In the genomic region with DNA sequence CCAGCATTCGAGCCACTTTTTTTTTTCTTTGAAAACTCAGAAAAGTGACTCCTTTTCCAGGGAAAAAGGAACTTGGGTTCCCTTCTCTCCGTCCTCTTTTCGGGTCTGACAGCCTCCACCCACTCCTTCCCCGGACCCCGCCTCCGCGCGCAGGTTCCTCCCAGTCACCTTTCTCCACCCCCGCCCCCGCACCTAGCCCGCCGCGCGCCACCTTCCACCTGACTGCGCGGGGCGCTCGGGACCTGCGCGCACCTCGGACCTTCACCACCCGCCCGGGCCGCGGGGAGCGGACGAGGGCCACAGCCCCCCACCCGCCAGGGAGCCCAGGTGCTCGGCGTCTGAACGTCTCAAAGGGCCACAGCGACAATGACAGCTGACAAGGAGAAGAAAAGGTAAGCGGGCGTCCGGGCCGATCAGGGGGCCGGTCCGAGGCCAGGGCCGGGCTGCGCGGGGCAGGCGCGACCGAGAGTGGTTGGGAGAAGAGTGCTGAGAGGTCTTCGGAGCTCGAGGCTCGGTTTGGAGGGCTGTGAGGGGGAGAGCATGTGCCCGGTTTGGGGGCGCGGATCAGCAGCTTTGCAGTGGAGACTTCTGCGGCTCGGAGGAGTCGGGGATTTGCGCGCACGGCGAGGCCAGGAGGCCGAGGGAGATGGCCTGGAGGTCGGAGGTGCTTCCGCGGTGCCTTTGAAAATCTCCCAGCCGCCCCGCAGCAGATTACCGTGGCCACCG, we compare ENCODE assay signal across 8 cellular contexts. TPM values are rescaled to one million over a fixed set of nuclear protein-coding genes. Genes with fewer than 3 reads are reported as not detected.
DNase-seq lines count a peak whose midpoint lies in the region; ATAC-seq and TF ChIP-seq lines count a peak whose summit lies in the region.

No MANE protein-coding gene starts in this region.

- peak overlapping the region; percentile 72 to 83 for H3K4me3 ChIP-seq in uterus

- peak; percentile 30 for ATAC-seq in HG02973 (IDR thresholded peaks at IDR 0.05; ENCODE audit: unreplicated experiment)

- peaks cover 35% of the 10 kb centered on the region for H3K27me3 Mint-ChIP-seq in glutamatergic neuron (ENCODE audit: unreplicated experiment)

- intact Hi-C loops in posterior vena cava (cut with DNase I) (loop anchor here (5.0 to 10.0 kb wide), 3 partner anchors 70 to 293 kb away; no protein-coding TSS in a partner anchor), uterus (cut with DNase I; ENCODE audit: low total_unique reads) (loop anchor here (10.0 kb wide), 1 partner anchor 57 kb away; no protein-coding TSS in a partner anchor)

- no peaks in the 10 kb centered on the region for H3K27me3 ChIP-seq in uterus

- no peaks in the 10 kb centered on the region for H3K36me3 Mint-ChIP-seq in glutamatergic neuron (ENCODE audit: unreplicated experiment)

- peaks cover 1% of the 10 kb centered on the region for H3K9me3 Mint-ChIP-seq in glutamatergic neuron (ENCODE audit: unreplicated experiment)

- H3K36me3 ChIP-seq in uterus = no peaks in the 10 kb centered on the region

- H3K4me1 Mint-ChIP-seq in glutamatergic neuron (ENCODE audit: low read depth, unreplicated experiment) = peaks cover 9% of the 10 kb centered on the region

- no peak for TF ChIP-seq CTCF in glutamatergic neuron (IDR thresholded peaks at IDR 0.05; ENCODE audit: partially characterized antibody, unreplicated experiment)
- peak in 2 of 4 experiments; percentile 2 to 21 for TF ChIP-seq CTCF in uterus (IDR thresholded peaks at IDR 0.05)

- no peak overlapping the region for H3K27ac Mint-ChIP-seq in glutamatergic neuron (ENCODE audit: unreplicated experiment)

- peak overlapping the region; percentile 86 for H3K4me3 Mint-ChIP-seq in glutamatergic neuron (ENCODE audit: unreplicated experiment)

- no peaks in the 10 kb centered on the region for H3K4me1 ChIP-seq in uterus

- peak in 1 of 2 donors; percentile 51 for TF ChIP-seq POLR2A in uterus (IDR thresholded peaks at IDR 0.05)

- DNase-seq in DMS 273 (lab: John Stamatoyannopoulos, UW; ENCODE audit: unreplicated experiment) (peak; percentile 63), DMS 273 treated with DMSO at 0.1 percent for 48 hours (lab: John Stamatoyannopoulos, UW) (no peak), OCI-M1 (lab: John Stamatoyannopoulos, UW) (peak; percentile 70), glutamatergic neuron (peak; percentile 50), posterior vena cava (ENCODE audit: low spot score) (peak; percentile 88), uterus (peak; percentile 55 to 73)
- peak; percentile 90 for DNase-seq in activated effector memory CD4-positive, alpha-beta T cell treated with anti-CD3 and anti-CD28 coated beads, Interleukin-2, amount 50 U/mL, for 16 hours

- no peaks in the 10 kb centered on the region for H3K9me3 ChIP-seq in uterus

- H3K27ac ChIP-seq in uterus = peak overlapping the region; percentile 88 to 94

RNA-seq across cellular contexts. Expression of a gene that starts 0.5 kb away (rescaled TPM):
- total RNA-seq in glutamatergic neuron (ENCODE audit: unreplicated experiment) (not detected), posterior vena cava (100 to 1,000 TPM; 374 to 478 TPM), uterus (100 to 1,000 TPM in 3 of 4 donors, 10 to 100 TPM in 1; 35.0 to 465 (median 202) TPM)

Comparison
In these comparisons a context has a peak if more than half of its experiments do, and no peak if none do; other contexts are left out.
1. RNA of a gene that starts 0.5 kb away (total RNA-seq): 374 to 478 TPM in posterior vena cava and 35.0 to 465 TPM in uterus; not detected in glutamatergic neuron (single experiment); every median in the first group is over 10 times any median in the second.